In the genomic region with DNA sequence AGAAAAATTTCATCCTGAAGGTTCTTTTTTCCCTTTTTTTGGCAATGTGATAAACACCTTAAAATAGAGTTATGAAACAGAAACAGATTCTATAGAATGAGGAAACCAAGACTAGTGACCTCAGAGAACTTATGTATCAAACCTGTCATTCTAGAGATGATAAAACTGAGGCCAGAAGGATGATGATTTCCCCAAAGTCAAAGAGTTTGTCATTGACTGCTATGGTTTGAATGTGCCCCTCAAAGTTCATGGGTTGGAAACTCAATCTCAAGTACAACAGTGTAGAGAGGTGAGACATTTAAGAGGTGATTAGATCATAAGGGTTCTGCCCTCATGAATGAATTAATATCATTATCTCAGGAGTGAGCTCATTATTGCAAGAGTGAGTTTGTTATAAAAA, we compare ENCODE assay signal across 14 cellular contexts. TPM values are rescaled to one million over a fixed set of nuclear protein-coding genes. Genes with fewer than 3 reads are reported as not detected.
DNase-seq lines count a peak whose midpoint lies in the region; ATAC-seq and TF ChIP-seq lines count a peak whose summit lies in the region.
"Had no signal": no experiment of that assay in that cellular context is flagged by ENCODE, and none has a peak within 500 bp of the region (broad histone marks: within the 10 kb centered on the region; RNA-seq: fewer than 3 reads in every experiment).

No MANE protein-coding gene starts in this region.

- H3K27me3 Mint-ChIP-seq in activated naive CD8-positive, alpha-beta T cell treated with anti-CD3 and anti-CD28 coated beads for 36 hours: peaks cover 6% of the 10 kb centered on the region

- H3K9me3 Mint-ChIP-seq in activated naive CD8-positive, alpha-beta T cell treated with anti-CD3 and anti-CD28 coated beads for 36 hours: no peaks in the 10 kb centered on the region

- TF ChIP-seq CTCF in GM12865 (IDR thresholded peaks at IDR 0.05; ENCODE audit: insufficient read depth, low read depth, low read length, missing control alignments): no peak
- no peak for TF ChIP-seq CTCF in omental fat pad (IDR thresholded peaks at IDR 0.05)

- ATAC-seq in GM19452 (IDR thresholded peaks at IDR 0.05; ENCODE audit: unreplicated experiment) (peak; percentile 51), HG03135 (IDR thresholded peaks at IDR 0.05; ENCODE audit: unreplicated experiment) (peak; percentile 44), omental fat pad (ENCODE audit: low FRiP score) (no peak)

- DNase-seq in GM12865 (ENCODE audit: low read depth): peak; percentile 56
- DNase-seq in activated naive CD8-positive, alpha-beta T cell treated with anti-CD3 and anti-CD28 coated beads for 36 hours: no peak
- no peak for DNase-seq in H4 (ENCODE audit: low spot score)
- no peak for DNase-seq in omental fat pad (ENCODE audit: low spot score)
- DNase-seq in NCI-H1105 treated with DMSO at 0.1 percent for 48 hours (lab: John Stamatoyannopoulos, UW): no peak
- no peak for DNase-seq in activated effector memory CD4-positive, alpha-beta T cell treated with Interleukin-2 at 50 U/mL for 16 hours
- DNase-seq: activated T-cell treated with anti-CD3 and anti-CD28 coated beads, Interleukin-2, amount 50 U/mL, for 1 hour; GF-D8; NCI-H1417; tibial artery had no signal

- H3K4me3 ChIP-seq in GM12865 (ENCODE audit: low read depth, low read length): no peak overlapping the region
- H3K4me3 ChIP-seq: tibial artery had no signal

- peak overlapping the region; percentile 80 for H3K27ac Mint-ChIP-seq in activated naive CD8-positive, alpha-beta T cell treated with anti-CD3 and anti-CD28 coated beads for 36 hours

- no peaks in the 10 kb centered on the region for H3K36me3 Mint-ChIP-seq in activated naive CD8-positive, alpha-beta T cell treated with anti-CD3 and anti-CD28 coated beads for 36 hours

- peaks cover 30% of the 10 kb centered on the region for H3K4me1 Mint-ChIP-seq in activated naive CD8-positive, alpha-beta T cell treated with anti-CD3 and anti-CD28 coated beads for 36 hours

- no peak overlapping the region for H3K4me3 Mint-ChIP-seq in activated naive CD8-positive, alpha-beta T cell treated with anti-CD3 and anti-CD28 coated beads for 36 hours

RNA-seq across cellular contexts. Expression of gene BEND5, which starts 13.7 kb away (rescaled TPM):
- 10 to 100 TPM; 42.3 to 48.3 TPM for total RNA-seq in activated naive CD8-positive, alpha-beta T cell treated with anti-CD3 and anti-CD28 coated beads for 36 hours
- total RNA-seq in H4 (2014; rRNA removed; shearing (Covaris generic)): 0.16 and 1.6 TPM in 2 replicates
- total RNA-seq in omental fat pad: 1 to 10 TPM in 2 of 4 donors, under 1 TPM in 1, not detected in 1; 0.47 to 1.5 (median 1.0) TPM
- total RNA-seq: bronchial epithelial cell, pulmonary artery endothelial cell had no signal

Comparison
In these comparisons a context has a peak if more than half of its experiments do, and no peak if none do; other contexts are left out.
1. RNA of gene BEND5, which starts 13.7 kb away (total RNA-seq): 42.3 to 48.3 TPM in activated naive CD8-positive, alpha-beta T cell treated with anti-CD3 and anti-CD28 coated beads for 36 hours; 0.16 to 1.6 TPM in H4 and 0.47 to 1.5 TPM in omental fat pad; every median in the first group is over 10 times any median in the second.